In the genomic region with DNA sequence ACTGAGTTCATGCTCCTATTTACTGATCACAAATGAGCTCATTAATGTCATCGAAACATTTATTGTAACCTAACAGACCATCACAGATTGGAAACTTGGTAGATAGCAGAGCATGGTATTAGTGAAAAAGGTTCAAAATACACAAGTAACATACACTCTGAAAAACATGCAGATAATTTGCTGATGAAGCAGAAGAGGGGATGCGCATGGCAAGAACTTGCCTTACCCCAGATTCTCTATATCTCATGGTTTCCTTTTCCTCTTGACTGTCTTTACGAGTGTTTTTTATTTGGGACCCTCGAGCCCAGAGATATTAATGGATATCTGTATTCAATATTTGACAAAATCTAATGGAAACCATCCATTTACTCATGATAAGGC, we compare ENCODE assay signal across 1 cellular context.
TF ChIP-seq lines count a peak whose summit lies in the region.

No MANE protein-coding gene starts in this region.

TF ChIP-seq in HepG2, 621 proteins besides CTCF, POLR2A, EP300 and RAD21 (continued from another document):
- TF ChIP-seq, protein P1, sequence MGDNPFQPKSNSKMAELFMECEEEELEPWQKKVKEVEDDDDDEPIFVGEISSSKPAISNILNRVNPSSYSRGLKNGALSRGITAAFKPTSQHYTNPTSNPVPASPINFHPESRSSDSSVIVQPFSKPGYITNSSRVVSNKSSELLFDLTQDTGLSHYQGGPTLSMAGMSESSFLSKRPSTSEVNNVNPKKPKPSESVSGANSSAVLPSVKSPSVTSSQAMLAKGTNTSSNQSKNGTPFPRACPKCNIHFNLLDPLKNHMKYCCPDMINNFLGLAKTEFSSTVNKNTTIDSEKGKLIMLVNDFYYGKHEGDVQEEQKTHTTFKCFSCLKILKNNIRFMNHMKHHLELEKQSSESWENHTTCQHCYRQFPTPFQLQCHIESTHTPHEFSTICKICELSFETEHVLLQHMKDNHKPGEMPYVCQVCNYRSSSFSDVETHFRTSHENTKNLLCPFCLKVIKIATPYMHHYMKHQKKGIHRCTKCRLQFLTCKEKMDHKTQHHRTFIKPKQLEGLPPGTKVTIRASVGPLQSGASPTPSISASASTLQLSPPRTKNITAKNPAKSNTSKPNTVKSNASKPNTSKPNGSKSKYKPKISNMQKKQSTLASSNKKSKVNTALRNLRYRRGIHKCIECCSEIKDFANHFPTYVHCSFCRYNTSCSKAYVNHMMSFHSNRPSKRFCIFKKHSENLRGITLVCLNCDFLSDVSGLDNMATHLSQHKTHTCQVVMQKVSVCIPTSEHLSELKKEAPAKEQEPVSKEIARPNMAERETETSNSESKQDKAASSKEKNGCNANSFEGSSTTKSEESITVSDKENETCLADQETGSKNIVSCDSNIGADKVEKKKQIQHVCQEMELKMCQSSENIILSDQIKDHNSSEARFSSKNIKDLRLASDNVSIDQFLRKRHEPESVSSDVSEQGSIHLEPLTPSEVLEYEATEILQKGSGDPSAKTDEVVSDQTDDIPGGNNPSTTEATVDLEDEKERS (CRISPR knock-in tag; IDR thresholded peaks at IDR 0.05) = no peak
- TF ChIP-seq CSRNP2 (CRISPR knock-in tag; conservative IDR thresholded peaks at IDR 0.05; ENCODE audit: low read depth) (no peak), ZNF558 (CRISPR knock-in tag; IDR thresholded peaks at IDR 0.05; ENCODE audit: borderline replicate concordance) (no peak)
